8 cellular contexts compared by ENCODE assay signal in the genomic region with DNA sequence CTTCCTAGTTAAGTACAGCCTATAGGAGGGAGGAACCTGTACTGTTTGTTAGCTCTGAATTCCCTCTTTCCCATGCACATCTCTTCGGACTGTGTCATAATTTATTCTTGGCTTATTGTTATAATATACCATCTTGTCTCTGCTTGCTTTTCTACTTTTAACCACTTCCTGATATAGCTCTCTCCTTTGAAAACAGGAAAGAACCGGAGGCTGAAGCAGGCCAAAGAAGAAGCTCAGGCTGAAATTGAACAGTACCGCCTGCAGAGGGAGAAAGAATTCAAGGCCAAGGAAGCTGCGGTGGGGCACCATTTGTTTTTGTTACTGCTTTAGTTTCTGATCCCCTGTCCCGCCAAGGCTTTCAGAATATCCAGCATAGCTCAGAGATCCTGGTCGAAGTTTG. TPM values are rescaled to one million over a fixed set of nuclear protein-coding genes. Genes with fewer than 3 reads are reported as not detected.
DNase-seq lines count a peak whose midpoint lies in the region; TF ChIP-seq lines count a peak whose summit lies in the region.

No MANE protein-coding gene starts in this region.

- DNase-seq in stimulated activated CD4-positive, alpha-beta T cell treated with anti-CD3 and anti-CD28 coated beads, Interleukin-15, amount 100 ng/mL, for 24 hours, result peak; percentile 41
- DNase-seq in stimulated activated CD4-positive, alpha-beta T cell treated with anti-CD3 and anti-CD28 coated beads, Interleukin-12 subunit alpha, Interleukin-12 subunit beta, amount 100 ng/mL, for 4 hours, result no peak
- peak; percentile 33 for DNase-seq in activated CD8-positive, alpha-beta memory T cell treated with anti-CD3 and anti-CD28 coated beads, Interleukin-2, amount 50 U/mL, for 4 hours
- no peak for DNase-seq in esophagus muscularis mucosa (ENCODE audit: extremely low spot score)
- no peak for DNase-seq in spleen
- no peak for DNase-seq in NCI-H1436 (lab: John Stamatoyannopoulos, UW)
- DNase-seq in globus pallidus (ENCODE audit: low spot score), result no peak
- no peak for DNase-seq in midbrain (lab: John Stamatoyannopoulos, UW)

- H3K27me3 ChIP-seq in esophagus muscularis mucosa, result no peaks in the 10 kb centered on the region
- no peaks in the 10 kb centered on the region for H3K27me3 ChIP-seq in spleen (replicated peaks in 1 of 7)

- no peak for TF ChIP-seq POLR2A in esophagus muscularis mucosa (IDR thresholded peaks at IDR 0.05; ENCODE audit: low read depth)
- TF ChIP-seq POLR2A in spleen (IDR thresholded peaks at IDR 0.05), result no peak

- peak overlapping the region; percentile 15 to 65 (median 48) for H3K27ac ChIP-seq in esophagus muscularis mucosa (replicated peaks in 1 of 4)
- H3K27ac ChIP-seq in spleen, result peak overlapping the region; percentile 61 to 94 (median 74)

- H3K36me3 ChIP-seq in esophagus muscularis mucosa (peaks cover 39 to 48% (median 47%) of the 10 kb centered on the region in 4 donors), spleen (peaks cover 6 to 51% (median 42%) of the 10 kb centered on the region in 6 donors)

- intact Hi-C loops in esophagus muscularis mucosa (cut with DNase I), result no loop called here
- intact Hi-C loops in spleen (cut with DNase I; ENCODE audit: low total_unique reads), result loop anchor here (10.0 kb wide), 1 partner anchor 52 kb away; no protein-coding TSS in a partner anchor

- no peak for TF ChIP-seq EP300 in esophagus muscularis mucosa (IDR thresholded peaks at IDR 0.05)

- TF ChIP-seq CTCF in esophagus muscularis mucosa (IDR thresholded peaks at IDR 0.05) (peak in 2 of 3 experiments; percentile 12 to 38), spleen (IDR thresholded peaks at IDR 0.05 in 8 of 11, conservative IDR thresholded peaks at IDR 0.05 in 3 of 11) (peak in 10 of 11 experiments; percentile 33 to 72 (median 58))

- H3K4me1 ChIP-seq in esophagus muscularis mucosa (peaks cover 42 to 52% (median 48%) of the 10 kb centered on the region in 4 donors), spleen (peaks cover 48 to 86% (median 60%) of the 10 kb centered on the region in 6 donors)

- no peak overlapping the region for H3K4me3 ChIP-seq in esophagus muscularis mucosa
- peak overlapping the region in 3 of 8 donors; percentile 17 to 87 (median 25) for H3K4me3 ChIP-seq in spleen

- 32% methylated on average over 6 of the region's 6 CpGs for whole genome bisulfite sequencing in esophagus muscularis mucosa
- 11 to 18% (median 14%) methylated on average over 6 of the region's 6 CpGs for WGBS in spleen, 5 donors

- no peaks in the 10 kb centered on the region for H3K9me3 ChIP-seq in esophagus muscularis mucosa
- no peaks in the 10 kb centered on the region for H3K9me3 ChIP-seq in spleen

RNA-seq across cellular contexts. Expression of gene ATP6V1G1, which starts 4.8 kb away (rescaled TPM):
- total RNA-seq in esophagus muscularis mucosa (100 to 1,000 TPM in 2 of 4 donors, 10 to 100 TPM in 2; 88.0 to 135 (median 113) TPM), spleen (100 to 1,000 TPM in 5 of 7 donors, 10 to 100 TPM in 2; 82.3 to 272 (median 106) TPM)
- 100 to 1,000 TPM; 179 to 219 (median 206) TPM for polyA plus RNA-seq in spleen

RNA-seq across cellular contexts. Expression of gene TMEM268, which starts 18.7 kb away (rescaled TPM):
- total RNA-seq in esophagus muscularis mucosa (10 to 100 TPM in 2 of 4 donors, 1 to 10 TPM in 2; 7.8 to 17.9 (median 10.2) TPM), spleen (10 to 100 TPM; 24.2 to 51.6 (median 38.4) TPM)
- 10 to 100 TPM in 1 of 3 donors, 1 to 10 TPM in 2; 8.5 to 12.9 (median 9.6) TPM for polyA plus RNA-seq in spleen

Comparison
In these comparisons a context has a peak if more than half of its experiments do, and no peak if none do; other contexts are left out.
1. DNase-seq: peak in stimulated activated CD4-positive, alpha-beta T cell treated with anti-CD3 and anti-CD28 coated beads, Interleukin-15, amount 100 ng/mL, for 24 hours (single experiment) and activated CD8-positive, alpha-beta memory T cell treated with anti-CD3 and anti-CD28 coated beads, Interleukin-2, amount 50 U/mL, for 4 hours (single experiment); none in stimulated activated CD4-positive, alpha-beta T cell treated with anti-CD3 and anti-CD28 coated beads, Interleukin-12 subunit alpha, Interleukin-12 subunit beta, amount 100 ng/mL, for 4 hours (single experiment), esophagus muscularis mucosa (single experiment), spleen (single experiment), NCI-H1436 (single experiment), globus pallidus (single experiment) and midbrain (single experiment).